ENCODE assay signal across 19 cellular contexts in genomic region chr6:33108307-33108706, GRCh38. TPM values are rescaled to one million over a fixed set of nuclear protein-coding genes. Genes with fewer than 3 reads are reported as not detected.
"Had no signal": no experiment of that assay in that cellular context is flagged by ENCODE, and none has a peak within 500 bp of the region (broad histone marks: within the 10 kb centered on the region; RNA-seq: fewer than 3 reads in every experiment).

No MANE protein-coding gene starts in this region.

- H3K9me3 ChIP-seq: esophagus squamous epithelium, mucosa of descending colon, right lobe of liver, thoracic aorta, tibial nerve, upper lobe of left lung had no signal

- H3K36me3 ChIP-seq: esophagus squamous epithelium, right lobe of liver, thoracic aorta, tibial nerve, upper lobe of left lung had no signal

- ATAC-seq: mucosa of descending colon; natural killer cell treated with Interleukin-12 subunit alpha and Interleukin-12 subunit beta and Interleukin-15 and Interleukin-18, amount 100 ng/mL, for 72 hours; right lobe of liver; stimulated activated naive B cell treated with anti-CD40 and anti-IgM and Interleukin-4, amounts not matched to agents 10 μg/mL and 1 μg/mL and 100 μg/mL, for 72 hours had no signal

- H3K27ac ChIP-seq: coronary artery, parathyroid adenoma, right lobe of liver, thoracic aorta, tibial nerve, upper lobe of left lung had no signal

- H3K4me1 ChIP-seq: esophagus squamous epithelium, parathyroid adenoma, right lobe of liver, tibial nerve had no signal

- DNase-seq: dermis blood vessel endothelial cell; effector memory CD4-positive, alpha-beta T cell; esophagus squamous epithelium; foreskin melanocyte; mesenchymal stem cell; mucosa of descending colon; naive B cell; right lobe of liver; small intestine; stimulated activated CD4-positive, alpha-beta T cell treated with anti-CD3 and anti-CD28 coated beads, Interleukin-15, amount 100 ng/mL, for 24 hours; stimulated activated CD4-positive, alpha-beta T cell treated with anti-CD3 and anti-CD28 coated beads, Interleukin-2, amount 100 ng/mL, for 48 hours; stimulated activated naive B cell treated with anti-CD40 and anti-IgM and Interleukin-4, amounts not matched to agents 10 μg/mL and 1 μg/mL and 100 μg/mL, for 72 hours; upper lobe of left lung had no signal

- H3K4me3 ChIP-seq: coronary artery, esophagus squamous epithelium, mucosa of descending colon, right lobe of liver, thoracic aorta, tibial nerve, upper lobe of left lung had no signal

- H3K27me3 ChIP-seq: right lobe of liver, upper lobe of left lung had no signal

RNA-seq across cellular contexts. Expression of gene HLA-DPA1, which starts 34.9 kb away (rescaled TPM):
- total RNA-seq: endothelial cell of umbilical vein had no signal
